Comparison of ENCODE assay signal across 17 cellular contexts in genomic region chr6:99165838-99166237, GRCh38.
DNase-seq lines count a peak whose midpoint lies in the region; ATAC-seq lines count a peak whose summit lies in the region.
"Had no signal": no experiment of that assay in that cellular context is flagged by ENCODE, and none has a peak within 500 bp of the region (broad histone marks: within the 10 kb centered on the region; RNA-seq: fewer than 3 reads in every experiment).

No MANE protein-coding gene starts in this region.

- H3K9me3 ChIP-seq in Karpas-422 (ENCODE audit: low read length), result no peaks in the 10 kb centered on the region
- H3K9me3 ChIP-seq: Caco-2 had no signal

- H3K36me3 ChIP-seq in Karpas-422 (ENCODE audit: insufficient read depth, low read length), result no peaks in the 10 kb centered on the region

- H4K20me1 ChIP-seq in Karpas-422 (ENCODE audit: insufficient read depth, low read depth, low read length), result no peaks in the 10 kb centered on the region

- peak; percentile 95 for ATAC-seq in GM18858 (IDR thresholded peaks at IDR 0.05; ENCODE audit: unreplicated experiment)
- ATAC-seq in GM21447 (IDR thresholded peaks at IDR 0.05; ENCODE audit: unreplicated experiment), result peak; percentile 62
- ATAC-seq in HG02884 (IDR thresholded peaks at IDR 0.05; ENCODE audit: unreplicated experiment), result peak; percentile 94
- ATAC-seq in HG03457 (IDR thresholded peaks at IDR 0.05; ENCODE audit: unreplicated experiment), result peak; percentile 81
- no peak for ATAC-seq in HG03571 (IDR thresholded peaks at IDR 0.05; ENCODE audit: unreplicated experiment)
- ATAC-seq: activated naive CD4-positive, alpha-beta T cell treated with anti-CD3 and anti-CD28 coated beads, Interleukin-2, amount 50 U/mL, for 72 hours; effector memory CD8-positive, alpha-beta T cell had no signal

- no peaks in the 10 kb centered on the region for H3K4me1 ChIP-seq in Karpas-422 (ENCODE audit: low read length)
- H3K4me1 ChIP-seq: Caco-2, parathyroid adenoma had no signal

- H3K4me2 ChIP-seq in Karpas-422 (ENCODE audit: low read depth, low read length, poor library complexity, severe bottlenecking), result no peak overlapping the region

- H3K27me3 ChIP-seq in Karpas-422 (ENCODE audit: low read length), result no peaks in the 10 kb centered on the region

- H3K79me2 ChIP-seq in Karpas-422 (ENCODE audit: low read length), result no peaks in the 10 kb centered on the region
- H3K79me2 ChIP-seq: parathyroid adenoma had no signal

- H2AFZ ChIP-seq in Karpas-422 (ENCODE audit: low read length), result no peak overlapping the region
- H2AFZ ChIP-seq: parathyroid adenoma had no signal

- H3K9me2 ChIP-seq in Karpas-422 (replicated peaks; ENCODE audit: insufficient read depth, low read length), result no peaks in the 10 kb centered on the region

- no peak overlapping the region for H3K9ac ChIP-seq in Karpas-422 (ENCODE audit: low read length)
- H3K9ac ChIP-seq: parathyroid adenoma had no signal

- H3K27ac ChIP-seq in Karpas-422 (ENCODE audit: low read length), result no peak overlapping the region
- H3K27ac ChIP-seq: parathyroid adenoma had no signal

- no peak for DNase-seq in activated CD4-positive, alpha-beta T cell treated with anti-CD3 and anti-CD28 coated beads, Interleukin-2, amount 50 U/mL, for 48 hours
- DNase-seq in activated CD8-positive, alpha-beta memory T cell treated with anti-CD3 and anti-CD28 coated beads for 24 hours, result no peak
- DNase-seq in Karpas-422, result no peak
- DNase-seq: activated CD8-positive, alpha-beta memory T cell treated with anti-CD3 and anti-CD28 coated beads, Interleukin-2, amount 50 U/mL, for 4 hours; Caco-2; effector memory CD8-positive, alpha-beta T cell; NCI-H2081; NCI-H748 treated with DMSO at 0.1 percent for 48 hours; RPMI8226; small intestine had no signal

- no peak overlapping the region for H3K4me3 ChIP-seq in Karpas-422 (ENCODE audit: low read length)
